1 cellular context compared by ENCODE assay signal in genomic region chr5:139179778-139180513, GRCh38.
TF ChIP-seq lines count a peak whose summit lies in the region.

No MANE protein-coding gene starts in this region.

TF ChIP-seq in K562, 482 proteins besides CTCF, POLR2A, EP300 and RAD21 (continued from another document):
- TF ChIP-seq NR2C1 (IDR thresholded peaks at IDR 0.05), result peak; percentile 43; the same call in 1 of the 2 replicates
- peak; percentile 49 for TF ChIP-seq NR2C1 (tag; IDR thresholded peaks at IDR 0.05)
TF ChIP-seq in K562: peak in this region for 3; not testable (repeated sequence) for 479.
